In genomic region chr18:3626927-3627240, GRCh38 we compare ENCODE assay signal across 1 cellular context.
TF ChIP-seq lines count a peak whose summit lies in the region.

No MANE protein-coding gene starts in this region.

TF ChIP-seq in WTC11, 78 proteins besides CTCF, POLR2A, EP300 and RAD21 (continued from another document):
- TF ChIP-seq, protein P1, sequence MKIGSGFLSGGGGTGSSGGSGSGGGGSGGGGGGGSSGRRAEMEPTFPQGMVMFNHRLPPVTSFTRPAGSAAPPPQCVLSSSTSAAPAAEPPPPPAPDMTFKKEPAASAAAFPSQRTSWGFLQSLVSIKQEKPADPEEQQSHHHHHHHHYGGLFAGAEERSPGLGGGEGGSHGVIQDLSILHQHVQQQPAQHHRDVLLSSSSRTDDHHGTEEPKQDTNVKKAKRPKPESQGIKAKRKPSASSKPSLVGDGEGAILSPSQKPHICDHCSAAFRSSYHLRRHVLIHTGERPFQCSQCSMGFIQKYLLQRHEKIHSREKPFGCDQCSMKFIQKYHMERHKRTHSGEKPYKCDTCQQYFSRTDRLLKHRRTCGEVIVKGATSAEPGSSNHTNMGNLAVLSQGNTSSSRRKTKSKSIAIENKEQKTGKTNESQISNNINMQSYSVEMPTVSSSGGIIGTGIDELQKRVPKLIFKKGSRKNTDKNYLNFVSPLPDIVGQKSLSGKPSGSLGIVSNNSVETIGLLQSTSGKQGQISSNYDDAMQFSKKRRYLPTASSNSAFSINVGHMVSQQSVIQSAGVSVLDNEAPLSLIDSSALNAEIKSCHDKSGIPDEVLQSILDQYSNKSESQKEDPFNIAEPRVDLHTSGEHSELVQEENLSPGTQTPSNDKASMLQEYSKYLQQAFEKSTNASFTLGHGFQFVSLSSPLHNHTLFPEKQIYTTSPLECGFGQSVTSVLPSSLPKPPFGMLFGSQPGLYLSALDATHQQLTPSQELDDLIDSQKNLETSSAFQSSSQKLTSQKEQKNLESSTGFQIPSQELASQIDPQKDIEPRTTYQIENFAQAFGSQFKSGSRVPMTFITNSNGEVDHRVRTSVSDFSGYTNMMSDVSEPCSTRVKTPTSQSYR (CRISPR knock-in tag; IDR thresholded peaks at IDR 0.05): no peak
- no peak for TF ChIP-seq ATF1 (CRISPR knock-in tag; IDR thresholded peaks at IDR 0.05)
- TF ChIP-seq, protein P2, sequence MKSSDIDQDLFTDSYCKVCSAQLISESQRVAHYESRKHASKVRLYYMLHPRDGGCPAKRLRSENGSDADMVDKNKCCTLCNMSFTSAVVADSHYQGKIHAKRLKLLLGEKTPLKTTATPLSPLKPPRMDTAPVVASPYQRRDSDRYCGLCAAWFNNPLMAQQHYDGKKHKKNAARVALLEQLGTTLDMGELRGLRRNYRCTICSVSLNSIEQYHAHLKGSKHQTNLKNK (CRISPR knock-in tag; IDR thresholded peaks at IDR 0.05): no peak
- TF ChIP-seq, protein P3, sequence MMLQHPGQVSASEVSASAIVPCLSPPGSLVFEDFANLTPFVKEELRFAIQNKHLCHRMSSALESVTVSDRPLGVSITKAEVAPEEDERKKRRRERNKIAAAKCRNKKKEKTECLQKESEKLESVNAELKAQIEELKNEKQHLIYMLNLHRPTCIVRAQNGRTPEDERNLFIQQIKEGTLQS (CRISPR knock-in tag; conservative IDR thresholded peaks at IDR 0.05): no peak
- TF ChIP-seq, protein P4, sequence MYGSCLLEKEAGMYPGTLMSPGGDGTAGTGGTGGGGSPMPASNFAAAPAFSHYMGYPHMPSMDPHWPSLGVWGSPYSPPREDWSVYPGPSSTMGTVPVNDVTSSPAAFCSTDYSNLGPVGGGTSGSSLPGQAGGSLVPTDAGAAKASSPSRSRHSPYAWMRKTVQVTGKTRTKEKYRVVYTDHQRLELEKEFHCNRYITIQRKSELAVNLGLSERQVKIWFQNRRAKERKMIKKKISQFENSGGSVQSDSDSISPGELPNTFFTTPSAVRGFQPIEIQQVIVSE (CRISPR knock-in tag; IDR thresholded peaks at IDR 0.05; ENCODE audit: borderline replicate concordance): no peak
- TF ChIP-seq ZNF423 (CRISPR knock-in tag; IDR thresholded peaks at IDR 0.05): no peak
- TF ChIP-seq SMAD3 (CRISPR knock-in tag; IDR thresholded peaks at IDR 0.05; ENCODE audit: borderline replicate concordance): no peak
- no peak for TF ChIP-seq NFATC4 (CRISPR knock-in tag; IDR thresholded peaks at IDR 0.05)
- TF ChIP-seq, protein P5, sequence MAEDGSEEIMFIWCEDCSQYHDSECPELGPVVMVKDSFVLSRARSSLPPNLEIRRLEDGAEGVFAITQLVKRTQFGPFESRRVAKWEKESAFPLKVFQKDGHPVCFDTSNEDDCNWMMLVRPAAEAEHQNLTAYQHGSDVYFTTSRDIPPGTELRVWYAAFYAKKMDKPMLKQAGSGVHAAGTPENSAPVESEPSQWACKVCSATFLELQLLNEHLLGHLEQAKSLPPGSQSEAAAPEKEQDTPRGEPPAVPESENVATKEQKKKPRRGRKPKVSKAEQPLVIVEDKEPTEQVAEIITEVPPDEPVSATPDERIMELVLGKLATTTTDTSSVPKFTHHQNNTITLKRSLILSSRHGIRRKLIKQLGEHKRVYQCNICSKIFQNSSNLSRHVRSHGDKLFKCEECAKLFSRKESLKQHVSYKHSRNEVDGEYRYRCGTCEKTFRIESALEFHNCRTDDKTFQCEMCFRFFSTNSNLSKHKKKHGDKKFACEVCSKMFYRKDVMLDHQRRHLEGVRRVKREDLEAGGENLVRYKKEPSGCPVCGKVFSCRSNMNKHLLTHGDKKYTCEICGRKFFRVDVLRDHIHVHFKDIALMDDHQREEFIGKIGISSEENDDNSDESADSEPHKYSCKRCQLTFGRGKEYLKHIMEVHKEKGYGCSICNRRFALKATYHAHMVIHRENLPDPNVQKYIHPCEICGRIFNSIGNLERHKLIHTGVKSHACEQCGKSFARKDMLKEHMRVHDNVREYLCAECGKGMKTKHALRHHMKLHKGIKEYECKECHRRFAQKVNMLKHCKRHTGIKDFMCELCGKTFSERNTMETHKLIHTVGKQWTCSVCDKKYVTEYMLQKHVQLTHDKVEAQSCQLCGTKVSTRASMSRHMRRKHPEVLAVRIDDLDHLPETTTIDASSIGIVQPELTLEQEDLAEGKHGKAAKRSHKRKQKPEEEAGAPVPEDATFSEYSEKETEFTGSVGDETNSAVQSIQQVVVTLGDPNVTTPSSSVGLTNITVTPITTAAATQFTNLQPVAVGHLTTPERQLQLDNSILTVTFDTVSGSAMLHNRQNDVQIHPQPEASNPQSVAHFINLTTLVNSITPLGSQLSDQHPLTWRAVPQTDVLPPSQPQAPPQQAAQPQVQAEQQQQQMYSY (CRISPR knock-in tag; IDR thresholded peaks at IDR 0.05): no peak
- no peak for TF ChIP-seq ZNF138 (CRISPR knock-in tag; conservative IDR thresholded peaks at IDR 0.05)
- TF ChIP-seq, protein P6, sequence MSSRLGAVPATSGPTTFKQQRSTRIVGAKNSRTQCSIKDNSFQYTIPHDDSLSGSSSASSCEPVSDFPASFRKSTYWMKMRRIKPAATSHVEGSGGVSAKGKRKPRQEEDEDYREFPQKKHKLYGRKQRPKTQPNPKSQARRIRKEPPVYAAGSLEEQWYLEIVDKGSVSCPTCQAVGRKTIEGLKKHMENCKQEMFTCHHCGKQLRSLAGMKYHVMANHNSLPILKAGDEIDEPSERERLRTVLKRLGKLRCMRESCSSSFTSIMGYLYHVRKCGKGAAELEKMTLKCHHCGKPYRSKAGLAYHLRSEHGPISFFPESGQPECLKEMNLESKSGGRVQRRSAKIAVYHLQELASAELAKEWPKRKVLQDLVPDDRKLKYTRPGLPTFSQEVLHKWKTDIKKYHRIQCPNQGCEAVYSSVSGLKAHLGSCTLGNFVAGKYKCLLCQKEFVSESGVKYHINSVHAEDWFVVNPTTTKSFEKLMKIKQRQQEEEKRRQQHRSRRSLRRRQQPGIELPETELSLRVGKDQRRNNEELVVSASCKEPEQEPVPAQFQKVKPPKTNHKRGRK (CRISPR knock-in tag; IDR thresholded peaks at IDR 0.05; ENCODE audit: borderline replicate concordance): no peak
- TF ChIP-seq FOXK1 (CRISPR knock-in tag; IDR thresholded peaks at IDR 0.05): no peak
- no peak for TF ChIP-seq MXD4 (CRISPR knock-in tag; IDR thresholded peaks at IDR 0.05; ENCODE audit: borderline replicate concordance)
